ENCODE assay signal across 30 cellular contexts in genomic region chr22:22796729-22797128, GRCh38.
"Had no signal": no experiment of that assay in that cellular context is flagged by ENCODE, and none has a peak within 500 bp of the region (broad histone marks: within the 10 kb centered on the region; RNA-seq: fewer than 3 reads in every experiment).

No MANE protein-coding gene starts in this region.

- ATAC-seq: left colon; left lung; lower lobe of right lung; natural killer cell; psoas muscle; right lobe of liver; stimulated activated memory B cell treated with anti-CD40 and anti-IgM and Interleukin-4, amounts not matched to agents 10 μg/mL and 1 μg/mL and 100 μg/mL, for 72 hours; stimulated activated naive CD8-positive, alpha-beta T cell treated with anti-CD3 and anti-CD28 coated beads, Interleukin-15, amount 100 ng/mL, for 72 hours had no signal

- H3K36me3 Mint-ChIP-seq: mesothelial cell of epicardium; naive B cell; neural progenitor cell; stimulated activated memory B cell treated with anti-CD40 and anti-IgM and Interleukin-4, amounts not matched to agents 10 μg/mL and 1 μg/mL and 100 μg/mL, for 72 hours; type B pancreatic cell had no signal

- H3K27ac ChIP-seq: left lung, lower lobe of right lung, neural progenitor cell, neutrophil, parathyroid adenoma, psoas muscle, right atrium auricular region, right lobe of liver, tibial nerve, vagina had no signal

- H3K4me1 Mint-ChIP-seq: mesothelial cell of epicardium; nephron progenitor cell; neural progenitor cell; stimulated activated naive CD8-positive, alpha-beta T cell treated with anti-CD3 and anti-CD28 coated beads, Interleukin-15, amount 100 ng/mL, for 72 hours had no signal

- H3K27me3 ChIP-seq: left lung, neutrophil, right atrium auricular region, right lobe of liver, tibial nerve, vagina had no signal

- H3K27ac Mint-ChIP-seq: mesothelial cell of epicardium; nephron progenitor cell; neural progenitor cell; stimulated activated memory B cell treated with anti-CD40 and anti-IgM and Interleukin-4, amounts not matched to agents 10 μg/mL and 1 μg/mL and 100 μg/mL, for 72 hours; stimulated activated naive CD8-positive, alpha-beta T cell treated with anti-CD3 and anti-CD28 coated beads, Interleukin-15, amount 100 ng/mL, for 72 hours; type B pancreatic cell had no signal

- H3K4me3 Mint-ChIP-seq: mesothelial cell of epicardium; naive B cell; natural killer cell; nephron progenitor cell; neural progenitor cell; stimulated activated memory B cell treated with anti-CD40 and anti-IgM and Interleukin-4, amounts not matched to agents 10 μg/mL and 1 μg/mL and 100 μg/mL, for 72 hours; stimulated activated naive CD8-positive, alpha-beta T cell treated with anti-CD3 and anti-CD28 coated beads, Interleukin-15, amount 100 ng/mL, for 72 hours; type B pancreatic cell had no signal

- H3K9me3 ChIP-seq: left lung, lower lobe of right lung, neutrophil, psoas muscle, right atrium auricular region, right lobe of liver, tibial nerve, vagina had no signal

- FAIRE-seq: keratinocyte had no signal

- H3K4me1 ChIP-seq: left lung, lower lobe of right lung, neural progenitor cell, parathyroid adenoma, psoas muscle, right atrium auricular region, right lobe of liver, tibial nerve, vagina had no signal

- H3K4me3 ChIP-seq: left lung, lower lobe of right lung, neural progenitor cell, psoas muscle, right atrium auricular region, right lobe of liver, smooth muscle cell, tibial nerve, vagina had no signal

- H3K27me3 Mint-ChIP-seq: stimulated activated naive CD8-positive, alpha-beta T cell treated with anti-CD3 and anti-CD28 coated beads, Interleukin-15, amount 100 ng/mL, for 72 hours had no signal

- H3K36me3 ChIP-seq: left lung, lower lobe of right lung, neural progenitor cell, neutrophil, right atrium auricular region, right lobe of liver, tibial nerve, vagina had no signal

- H3K9me3 Mint-ChIP-seq: mesothelial cell of epicardium; natural killer cell; nephron progenitor cell; neural progenitor cell; stimulated activated memory B cell treated with anti-CD40 and anti-IgM and Interleukin-4, amounts not matched to agents 10 μg/mL and 1 μg/mL and 100 μg/mL, for 72 hours; stimulated activated naive CD8-positive, alpha-beta T cell treated with anti-CD3 and anti-CD28 coated beads, Interleukin-15, amount 100 ng/mL, for 72 hours; type B pancreatic cell had no signal

- DNase-seq: kidney glomerular epithelial cell; left colon; left lung; lower lobe of right lung; mammary epithelial cell; mesendoderm; naive B cell; natural killer cell; nephron progenitor cell; occipital lobe; psoas muscle; right lobe of liver; stimulated activated CD4-positive, alpha-beta T cell treated with anti-CD3 and anti-CD28 coated beads, Interleukin-1b, Interleukin-23, amount 100 ng/mL, for 48 hours; stimulated activated CD4-positive, alpha-beta T cell treated with anti-CD3 and anti-CD28 coated beads, Interleukin-2, amount 100 ng/mL, for 48 hours; stimulated activated CD4-positive, alpha-beta T cell treated with anti-CD3 and anti-CD28 coated beads, Interleukin-4, amount 100 ng/mL, for 4 hours; stimulated activated CD8-positive, alpha-beta memory T cell treated with anti-CD3 and anti-CD28 coated beads, Interleukin-4, amount 100 ng/mL, for 48 hours; stimulated activated naive CD4-positive, alpha-beta T cell treated with Interleukin-2 at 50 U/mL for 16 hours; stimulated activated naive CD8-positive, alpha-beta T cell treated with anti-CD3 and anti-CD28 coated beads, Interleukin-15, amount 100 ng/mL, for 72 hours; substantia nigra had no signal
